In the genomic region with DNA sequence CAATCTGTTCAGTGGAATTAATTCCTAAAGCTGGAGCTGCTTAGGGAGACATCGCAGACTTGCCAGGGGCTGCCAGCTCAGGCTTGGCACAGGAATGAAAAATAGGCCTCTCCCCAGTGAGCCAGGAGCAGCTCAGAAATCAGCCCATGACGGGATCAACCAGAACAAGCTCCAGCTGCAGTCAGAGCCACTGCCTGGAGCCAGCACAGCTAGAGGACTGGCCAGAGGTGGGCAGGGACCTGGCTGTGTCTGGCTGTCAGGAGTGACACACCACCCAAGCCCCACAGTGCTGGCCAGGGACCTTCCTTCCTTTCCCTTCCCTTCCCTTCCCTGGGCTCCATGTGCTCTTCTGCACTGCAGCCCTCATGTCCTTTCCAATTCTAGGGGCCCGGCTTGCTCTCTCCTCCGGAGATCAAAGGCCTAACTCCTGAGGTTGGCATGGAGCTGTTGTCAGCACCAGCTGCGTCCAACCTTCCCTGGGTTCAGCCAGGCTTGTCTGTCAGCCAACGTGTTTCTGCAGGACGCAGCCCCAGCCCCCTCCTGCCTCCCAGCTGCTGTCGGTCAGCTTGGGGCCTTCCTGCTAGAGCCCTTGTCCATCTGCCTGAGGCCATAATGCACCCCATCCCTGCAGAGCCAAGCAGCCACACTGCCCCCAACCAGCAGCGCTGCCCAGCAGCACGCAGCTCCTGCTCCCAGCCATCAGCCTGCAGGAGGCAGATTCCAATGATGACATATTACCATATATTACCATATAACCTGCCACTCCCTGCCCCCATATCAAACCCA, we compare ENCODE assay signal across 11 cellular contexts.
DNase-seq lines count a peak whose midpoint lies in the region; ATAC-seq lines count a peak whose summit lies in the region.
"Had no signal": no experiment of that assay in that cellular context is flagged by ENCODE, and none has a peak within 500 bp of the region (broad histone marks: within the 10 kb centered on the region; RNA-seq: fewer than 3 reads in every experiment).

No MANE protein-coding gene starts in this region.

- intact Hi-C loops in left ventricle myocardium superior (cut with micrococcal nuclease) = no loop called here

- ATAC-seq in left ventricle myocardium superior (peak; percentile 92), HG03025 (IDR thresholded peaks at IDR 0.05; ENCODE audit: low FRiP score, unreplicated experiment) (no peak), GM19397 (IDR thresholded peaks at IDR 0.05; ENCODE audit: unreplicated experiment) (no peak)

- DNase-seq in C1 segment of cervical spinal cord (lab: John Stamatoyannopoulos, UW) (peak in 11 of 14 donors; percentile 35 to 85 (median 70)), amygdala (lab: John Stamatoyannopoulos, UW) (peak in 37 of 56 donors; percentile 23 to 78 (median 59)), left ventricle myocardium superior (peak; percentile 74), retina (peak; percentile 57), DMS79 (lab: John Stamatoyannopoulos, UW) (no peak), RKO (ENCODE audit: low spot score) (no peak)
- DNase-seq: activated CD4-positive, alpha-beta memory T cell treated with anti-CD3 and anti-CD28 coated beads, Interleukin-2, amount 10 ng/mL, durations not matched to agents 7 days and 5 days; erythroblast; GF-D8 had no signal

Comparison
In these comparisons a context has a peak if more than half of its experiments do, and no peak if none do; other contexts are left out.
1. DNase-seq: peak in C1 segment of cervical spinal cord (11 of 14), amygdala (37 of 56), left ventricle myocardium superior (single experiment) and retina (single experiment); none in DMS79 (single experiment) and RKO (single experiment).